In the genomic region with DNA sequence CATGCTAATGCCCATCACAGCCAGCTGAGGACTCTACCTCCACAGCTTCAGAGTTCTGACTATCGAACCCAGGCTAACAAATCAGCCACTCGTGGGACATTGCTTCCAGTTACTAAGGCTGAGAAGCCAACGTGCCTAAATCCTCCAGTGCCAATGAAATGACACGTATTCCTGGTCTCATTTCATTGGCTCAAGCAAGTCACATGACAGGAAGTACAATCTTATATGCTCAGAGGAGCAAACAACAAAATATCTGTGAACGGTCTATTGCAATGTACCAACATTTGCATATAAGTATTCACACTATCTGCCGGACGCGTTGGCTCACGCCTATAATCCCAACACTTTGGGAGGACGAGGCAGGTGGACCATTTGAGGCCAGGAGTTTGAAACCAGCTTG, we compare ENCODE assay signal across 2 cellular contexts.
A peak's percentile ranks its signal among the peaks of the same experiment; 100 is the strongest.
TF ChIP-seq lines count a peak whose summit lies in the region.

No MANE protein-coding gene starts in this region.

TF ChIP-seq in HepG2, 621 proteins besides CTCF, POLR2A, EP300 and RAD21:
- TF ChIP-seq CC2D1A (CRISPR knock-in tag; IDR thresholded peaks at IDR 0.05) (no peak), ZNF317 (CRISPR knock-in tag; IDR thresholded peaks at IDR 0.05) (no peak), NR2F2 (IDR thresholded peaks at IDR 0.05; ENCODE audit: borderline replicate concordance, low read depth) (no peak), GABPB1 (CRISPR knock-in tag; IDR thresholded peaks at IDR 0.05) (peak; percentile 24; the same call in 1 of the 2 replicates), MIER3 (CRISPR knock-in tag; IDR thresholded peaks at IDR 0.05; ENCODE audit: borderline replicate concordance) (no peak), NFYB (CRISPR knock-in tag; IDR thresholded peaks at IDR 0.05) (peak; percentile 52; the same call in 1 of the 2 replicates), NFYC (CRISPR knock-in tag; IDR thresholded peaks at IDR 0.05) (peak; percentile 54; the same call in 1 of the 2 replicates)
- TF ChIP-seq, protein P1, sequence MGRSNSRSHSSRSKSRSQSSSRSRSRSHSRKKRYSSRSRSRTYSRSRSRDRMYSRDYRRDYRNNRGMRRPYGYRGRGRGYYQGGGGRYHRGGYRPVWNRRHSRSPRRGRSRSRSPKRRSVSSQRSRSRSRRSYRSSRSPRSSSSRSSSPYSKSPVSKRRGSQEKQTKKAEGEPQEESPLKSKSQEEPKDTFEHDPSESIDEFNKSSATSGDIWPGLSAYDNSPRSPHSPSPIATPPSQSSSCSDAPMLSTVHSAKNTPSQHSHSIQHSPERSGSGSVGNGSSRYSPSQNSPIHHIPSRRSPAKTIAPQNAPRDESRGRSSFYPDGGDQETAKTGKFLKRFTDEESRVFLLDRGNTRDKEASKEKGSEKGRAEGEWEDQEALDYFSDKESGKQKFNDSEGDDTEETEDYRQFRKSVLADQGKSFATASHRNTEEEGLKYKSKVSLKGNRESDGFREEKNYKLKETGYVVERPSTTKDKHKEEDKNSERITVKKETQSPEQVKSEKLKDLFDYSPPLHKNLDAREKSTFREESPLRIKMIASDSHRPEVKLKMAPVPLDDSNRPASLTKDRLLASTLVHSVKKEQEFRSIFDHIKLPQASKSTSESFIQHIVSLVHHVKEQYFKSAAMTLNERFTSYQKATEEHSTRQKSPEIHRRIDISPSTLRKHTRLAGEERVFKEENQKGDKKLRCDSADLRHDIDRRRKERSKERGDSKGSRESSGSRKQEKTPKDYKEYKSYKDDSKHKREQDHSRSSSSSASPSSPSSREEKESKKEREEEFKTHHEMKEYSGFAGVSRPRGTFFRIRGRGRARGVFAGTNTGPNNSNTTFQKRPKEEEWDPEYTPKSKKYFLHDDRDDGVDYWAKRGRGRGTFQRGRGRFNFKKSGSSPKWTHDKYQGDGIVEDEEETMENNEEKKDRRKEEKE (IDR thresholded peaks at IDR 0.05): no peak
- TF ChIP-seq, protein P2, sequence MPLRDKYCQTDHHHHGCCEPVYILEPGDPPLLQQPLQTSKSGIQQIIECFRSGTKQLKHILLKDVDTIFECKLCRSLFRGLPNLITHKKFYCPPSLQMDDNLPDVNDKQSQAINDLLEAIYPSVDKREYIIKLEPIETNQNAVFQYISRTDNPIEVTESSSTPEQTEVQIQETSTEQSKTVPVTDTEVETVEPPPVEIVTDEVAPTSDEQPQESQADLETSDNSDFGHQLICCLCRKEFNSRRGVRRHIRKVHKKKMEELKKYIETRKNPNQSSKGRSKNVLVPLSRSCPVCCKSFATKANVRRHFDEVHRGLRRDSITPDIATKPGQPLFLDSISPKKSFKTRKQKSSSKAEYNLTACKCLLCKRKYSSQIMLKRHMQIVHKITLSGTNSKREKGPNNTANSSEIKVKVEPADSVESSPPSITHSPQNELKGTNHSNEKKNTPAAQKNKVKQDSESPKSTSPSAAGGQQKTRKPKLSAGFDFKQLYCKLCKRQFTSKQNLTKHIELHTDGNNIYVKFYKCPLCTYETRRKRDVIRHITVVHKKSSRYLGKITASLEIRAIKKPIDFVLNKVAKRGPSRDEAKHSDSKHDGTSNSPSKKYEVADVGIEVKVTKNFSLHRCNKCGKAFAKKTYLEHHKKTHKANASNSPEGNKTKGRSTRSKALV (CRISPR knock-in tag; IDR thresholded peaks at IDR 0.05): no peak

TF ChIP-seq in H1, 55 proteins besides CTCF, POLR2A, EP300 and RAD21:
- TF ChIP-seq CEBPB (IDR thresholded peaks at IDR 0.05; ENCODE audit: low read depth, low read length) (no peak), EGR1 (IDR thresholded peaks at IDR 0.05; ENCODE audit: borderline replicate concordance, low read depth, low read length) (no peak), SIRT6 (IDR thresholded peaks at IDR 0.05; ENCODE audit: low read length) (no peak)
